ENCODE assay signal across 27 cellular contexts in the genomic region with DNA sequence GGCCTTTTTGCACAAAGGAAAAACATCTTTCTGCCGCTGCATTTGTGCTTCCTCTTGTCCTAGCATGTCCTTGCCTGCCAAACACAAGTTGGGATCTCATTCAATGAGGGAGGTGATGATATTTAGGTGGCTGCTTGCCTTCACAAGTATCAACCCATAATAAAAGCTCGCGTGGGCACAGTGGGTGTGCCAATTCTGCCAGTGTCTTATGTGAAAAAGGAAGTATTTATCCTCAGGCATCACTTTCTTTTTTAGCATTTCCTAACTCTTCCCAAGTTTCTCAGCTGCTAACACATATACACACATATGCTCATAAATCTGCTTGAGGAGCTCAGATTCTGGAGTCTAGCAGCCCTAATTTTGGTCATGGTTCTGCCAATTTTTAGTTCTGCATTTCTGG.
"Had no signal": no experiment of that assay in that cellular context is flagged by ENCODE, and none has a peak within 500 bp of the region (broad histone marks: within the 10 kb centered on the region; RNA-seq: fewer than 3 reads in every experiment).

No MANE protein-coding gene starts in this region.

- H3K36me3 Mint-ChIP-seq: activated CD4-positive, alpha-beta memory T cell treated with anti-CD3 and anti-CD28 coated beads for 36 hours; activated naive CD4-positive, alpha-beta T cell treated with anti-CD3 and anti-CD28 coated beads, Interleukin-2, amount 50 U/mL, for 24 hours; mesothelial cell of epicardium; naive thymus-derived CD4-positive, alpha-beta T cell had no signal

- DNase-seq: activated CD4-positive, alpha-beta memory T cell treated with anti-CD3 and anti-CD28 coated beads for 36 hours; activated CD4-positive, alpha-beta T cell treated with anti-CD3 and anti-CD28 coated beads, Interleukin-2, amount 10 ng/mL, durations not matched to agents 24 days and 14 days; activated CD4-positive, CD25-positive, alpha-beta regulatory T cell treated with anti-CD3 and anti-CD28 coated beads, Interleukin-2, amount 50 U/mL, for 72 hours; activated CD8-positive, alpha-beta memory T cell treated with anti-CD3 and anti-CD28 coated beads, Interleukin-2, amount 50 U/mL, for 48 hours; activated naive CD8-positive, alpha-beta T cell treated with anti-CD3 and anti-CD28 coated beads, Interleukin-2, amount 50 U/mL, for 24 hours; activated T-cell treated with anti-CD3 and anti-CD28 coated beads, Interleukin-2, amount 50 U/mL, for 48 hours; endodermal cell; foreskin melanocyte; kidney; left colon; naive thymus-derived CD4-positive, alpha-beta T cell; right cardiac atrium; spleen; stimulated activated naive CD4-positive, alpha-beta T cell treated with Interleukin-2 at 50 U/mL for 16 hours; SW 1271; T-helper 9 cell; testis; transverse colon had no signal

- H3K27me3 Mint-ChIP-seq: activated CD4-positive, alpha-beta memory T cell treated with anti-CD3 and anti-CD28 coated beads for 36 hours; activated CD4-positive, alpha-beta T cell treated with anti-CD3 and anti-CD28 coated beads, Interleukin-2, amount 10 ng/mL, durations not matched to agents 24 days and 14 days; activated naive CD4-positive, alpha-beta T cell treated with anti-CD3 and anti-CD28 coated beads, Interleukin-2, amount 50 U/mL, for 24 hours; activated naive CD8-positive, alpha-beta T cell treated with anti-CD3 and anti-CD28 coated beads, Interleukin-2, amount 50 U/mL, for 24 hours; central memory CD8-positive, alpha-beta T cell; dendritic cell treated with granulocyte-macrophage colony-stimulating factor and Interleukin-4, amounts not matched to agents 40 ng/mL and 50 ng/mL, for 4 days; naive thymus-derived CD4-positive, alpha-beta T cell had no signal

- H3K27ac ChIP-seq: breast epithelium, esophagus muscularis mucosa, parathyroid adenoma, spleen, testis, transverse colon had no signal

- H3K9ac ChIP-seq: parathyroid adenoma had no signal

- H3K4me3 Mint-ChIP-seq: activated CD4-positive, alpha-beta memory T cell treated with anti-CD3 and anti-CD28 coated beads for 36 hours; activated CD4-positive, alpha-beta T cell treated with anti-CD3 and anti-CD28 coated beads, Interleukin-2, amount 10 ng/mL, durations not matched to agents 24 days and 14 days; activated naive CD4-positive, alpha-beta T cell treated with anti-CD3 and anti-CD28 coated beads, Interleukin-2, amount 50 U/mL, for 24 hours; activated naive CD8-positive, alpha-beta T cell treated with anti-CD3 and anti-CD28 coated beads, Interleukin-2, amount 50 U/mL, for 24 hours; central memory CD8-positive, alpha-beta T cell; dendritic cell treated with granulocyte-macrophage colony-stimulating factor and Interleukin-4, amounts not matched to agents 40 ng/mL and 50 ng/mL, for 4 days; endodermal cell; mesothelial cell of epicardium; naive thymus-derived CD4-positive, alpha-beta T cell; T-helper 1 cell treated with Interleukin-12 subunit alpha and Interleukin-12 subunit beta and Interleukin-4 antibody, amounts not matched to agents 30 μg/mL and 1 μg/mL, for 36 hours had no signal

- H3K27ac Mint-ChIP-seq: activated CD4-positive, alpha-beta memory T cell treated with anti-CD3 and anti-CD28 coated beads for 36 hours; activated CD4-positive, alpha-beta T cell treated with anti-CD3 and anti-CD28 coated beads, Interleukin-2, amount 10 ng/mL, durations not matched to agents 24 days and 14 days; activated naive CD4-positive, alpha-beta T cell treated with anti-CD3 and anti-CD28 coated beads, Interleukin-2, amount 50 U/mL, for 24 hours; activated naive CD8-positive, alpha-beta T cell treated with anti-CD3 and anti-CD28 coated beads, Interleukin-2, amount 50 U/mL, for 24 hours; activated T-helper 2 cell treated with anti-CD3 and anti-CD28 coated beads, Interferon-gamma antibody, Interleukin-2, Interleukin-4, amounts not matched to agents 10 μg/mL and 5 μg/mL and 100 μg/mL, durations not matched to agents 14 hours and 24 hours and 36 hours; dendritic cell treated with granulocyte-macrophage colony-stimulating factor and Interleukin-4, amounts not matched to agents 40 ng/mL and 50 ng/mL, for 4 days; endodermal cell; mesothelial cell of epicardium; naive thymus-derived CD4-positive, alpha-beta T cell; T-helper 1 cell treated with Interleukin-12 subunit alpha and Interleukin-12 subunit beta and Interleukin-4 antibody, amounts not matched to agents 30 μg/mL and 1 μg/mL, for 36 hours had no signal

- H3K27me3 ChIP-seq: breast epithelium, esophagus muscularis mucosa, spleen, testis, transverse colon had no signal

- H2AFZ ChIP-seq: parathyroid adenoma had no signal

- H3K4me3 ChIP-seq: breast epithelium, esophagus muscularis mucosa, spleen, testis, transverse colon had no signal

- H3K9me3 Mint-ChIP-seq: activated CD4-positive, alpha-beta memory T cell treated with anti-CD3 and anti-CD28 coated beads for 36 hours; activated CD4-positive, alpha-beta T cell treated with anti-CD3 and anti-CD28 coated beads, Interleukin-2, amount 10 ng/mL, durations not matched to agents 24 days and 14 days; activated naive CD8-positive, alpha-beta T cell treated with anti-CD3 and anti-CD28 coated beads, Interleukin-2, amount 50 U/mL, for 24 hours; activated T-helper 2 cell treated with anti-CD3 and anti-CD28 coated beads, Interferon-gamma antibody, Interleukin-2, Interleukin-4, amounts not matched to agents 10 μg/mL and 5 μg/mL and 100 μg/mL, durations not matched to agents 14 hours and 24 hours and 36 hours; endodermal cell; T-helper 1 cell treated with Interleukin-12 subunit alpha and Interleukin-12 subunit beta and Interleukin-4 antibody, amounts not matched to agents 30 μg/mL and 1 μg/mL, for 36 hours had no signal

- H3K36me3 ChIP-seq: breast epithelium, esophagus muscularis mucosa, spleen, transverse colon had no signal

- H3K79me2 ChIP-seq: parathyroid adenoma had no signal

- H3K4me1 ChIP-seq: breast epithelium, parathyroid adenoma, spleen, testis, transverse colon had no signal

- H3K9me3 ChIP-seq: breast epithelium, esophagus muscularis mucosa, spleen, testis, transverse colon had no signal

- ATAC-seq: activated naive CD8-positive, alpha-beta T cell treated with anti-CD3 and anti-CD28 coated beads, Interleukin-2, amount 50 U/mL, for 24 hours; left colon; naive thymus-derived CD4-positive, alpha-beta T cell had no signal

- H3K4me1 Mint-ChIP-seq: activated CD4-positive, alpha-beta T cell treated with anti-CD3 and anti-CD28 coated beads, Interleukin-2, amount 10 ng/mL, durations not matched to agents 24 days and 14 days; activated naive CD4-positive, alpha-beta T cell treated with anti-CD3 and anti-CD28 coated beads, Interleukin-2, amount 50 U/mL, for 24 hours; activated naive CD8-positive, alpha-beta T cell treated with anti-CD3 and anti-CD28 coated beads, Interleukin-2, amount 50 U/mL, for 24 hours; central memory CD8-positive, alpha-beta T cell; endodermal cell; mesothelial cell of epicardium; naive thymus-derived CD4-positive, alpha-beta T cell had no signal
